In the genomic region with DNA sequence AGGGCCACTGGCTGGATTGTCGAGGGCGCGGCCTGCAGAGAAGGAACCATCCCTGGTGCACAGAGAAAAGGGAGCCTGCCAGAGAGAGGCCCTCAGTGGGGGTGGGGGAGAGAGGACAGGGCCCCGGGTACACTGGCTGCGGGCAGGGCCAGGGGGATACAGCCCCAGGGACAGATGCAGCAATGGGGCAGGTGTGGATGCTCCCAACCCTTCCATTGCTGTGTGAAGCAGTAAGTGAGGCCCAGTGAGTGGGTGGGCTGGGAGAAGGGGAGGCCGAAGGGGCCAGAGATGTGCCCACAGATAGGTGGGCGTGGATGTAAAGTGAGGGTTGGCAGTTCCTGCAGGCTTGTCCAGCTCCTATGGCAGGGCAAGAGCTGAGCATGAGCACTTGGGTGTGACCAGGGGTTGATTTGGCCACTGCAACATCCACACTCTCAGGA, we compare ENCODE assay signal across 1 cellular context.
TF ChIP-seq lines count a peak whose summit lies in the region.

No MANE protein-coding gene starts in this region.

TF ChIP-seq in HepG2, 621 proteins besides CTCF, POLR2A, EP300 and RAD21 (continued from another document and continues in another):
- TF ChIP-seq, protein P1, sequence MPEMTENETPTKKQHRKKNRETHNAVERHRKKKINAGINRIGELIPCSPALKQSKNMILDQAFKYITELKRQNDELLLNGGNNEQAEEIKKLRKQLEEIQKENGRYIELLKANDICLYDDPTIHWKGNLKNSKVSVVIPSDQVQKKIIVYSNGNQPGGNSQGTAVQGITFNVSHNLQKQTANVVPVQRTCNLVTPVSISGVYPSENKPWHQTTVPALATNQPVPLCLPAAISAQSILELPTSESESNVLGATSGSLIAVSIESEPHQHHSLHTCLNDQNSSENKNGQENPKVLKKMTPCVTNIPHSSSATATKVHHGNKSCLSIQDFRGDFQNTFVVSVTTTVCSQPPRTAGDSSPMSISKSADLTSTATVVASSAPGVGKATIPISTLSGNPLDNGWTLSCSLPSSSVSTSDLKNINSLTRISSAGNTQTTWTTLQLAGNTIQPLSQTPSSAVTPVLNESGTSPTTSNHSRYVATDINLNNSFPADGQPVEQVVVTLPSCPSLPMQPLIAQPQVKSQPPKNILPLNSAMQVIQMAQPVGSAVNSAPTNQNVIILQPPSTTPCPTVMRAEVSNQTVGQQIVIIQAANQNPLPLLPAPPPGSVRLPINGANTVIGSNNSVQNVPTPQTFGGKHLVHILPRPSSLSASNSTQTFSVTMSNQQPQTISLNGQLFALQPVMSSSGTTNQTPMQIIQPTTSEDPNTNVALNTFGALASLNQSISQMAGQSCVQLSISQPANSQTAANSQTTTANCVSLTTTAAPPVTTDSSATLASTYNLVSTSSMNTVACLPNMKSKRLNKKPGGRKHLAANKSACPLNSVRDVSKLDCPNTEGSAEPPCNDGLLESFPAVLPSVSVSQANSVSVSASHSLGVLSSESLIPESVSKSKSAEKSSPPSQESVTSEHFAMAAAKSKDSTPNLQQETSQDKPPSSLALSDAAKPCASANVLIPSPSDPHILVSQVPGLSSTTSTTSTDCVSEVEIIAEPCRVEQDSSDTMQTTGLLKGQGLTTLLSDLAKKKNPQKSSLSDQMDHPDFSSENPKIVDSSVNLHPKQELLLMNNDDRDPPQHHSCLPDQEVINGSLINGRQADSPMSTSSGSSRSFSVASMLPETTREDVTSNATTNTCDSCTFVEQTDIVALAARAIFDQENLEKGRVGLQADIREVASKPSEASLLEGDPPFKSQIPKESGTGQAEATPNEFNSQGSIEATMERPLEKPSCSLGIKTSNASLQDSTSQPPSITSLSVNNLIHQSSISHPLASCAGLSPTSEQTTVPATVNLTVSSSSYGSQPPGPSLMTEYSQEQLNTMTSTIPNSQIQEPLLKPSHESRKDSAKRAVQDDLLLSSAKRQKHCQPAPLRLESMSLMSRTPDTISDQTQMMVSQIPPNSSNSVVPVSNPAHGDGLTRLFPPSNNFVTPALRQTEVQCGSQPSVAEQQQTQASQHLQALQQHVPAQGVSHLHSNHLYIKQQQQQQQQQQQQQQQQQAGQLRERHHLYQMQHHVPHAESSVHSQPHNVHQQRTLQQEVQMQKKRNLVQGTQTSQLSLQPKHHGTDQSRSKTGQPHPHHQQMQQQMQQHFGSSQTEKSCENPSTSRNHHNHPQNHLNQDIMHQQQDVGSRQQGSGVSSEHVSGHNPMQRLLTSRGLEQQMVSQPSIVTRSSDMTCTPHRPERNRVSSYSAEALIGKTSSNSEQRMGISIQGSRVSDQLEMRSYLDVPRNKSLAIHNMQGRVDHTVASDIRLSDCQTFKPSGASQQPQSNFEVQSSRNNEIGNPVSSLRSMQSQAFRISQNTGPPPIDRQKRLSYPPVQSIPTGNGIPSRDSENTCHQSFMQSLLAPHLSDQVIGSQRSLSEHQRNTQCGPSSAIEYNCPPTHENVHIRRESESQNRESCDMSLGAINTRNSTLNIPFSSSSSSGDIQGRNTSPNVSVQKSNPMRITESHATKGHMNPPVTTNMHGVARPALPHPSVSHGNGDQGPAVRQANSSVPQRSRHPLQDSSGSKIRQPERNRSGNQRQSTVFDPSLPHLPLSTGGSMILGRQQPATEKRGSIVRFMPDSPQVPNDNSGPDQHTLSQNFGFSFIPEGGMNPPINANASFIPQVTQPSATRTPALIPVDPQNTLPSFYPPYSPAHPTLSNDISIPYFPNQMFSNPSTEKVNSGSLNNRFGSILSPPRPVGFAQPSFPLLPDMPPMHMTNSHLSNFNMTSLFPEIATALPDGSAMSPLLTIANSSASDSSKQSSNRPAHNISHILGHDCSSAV (CRISPR knock-in tag; IDR thresholded peaks at IDR 0.05; ENCODE audit: borderline replicate concordance), result no peak
- TF ChIP-seq, protein P2, sequence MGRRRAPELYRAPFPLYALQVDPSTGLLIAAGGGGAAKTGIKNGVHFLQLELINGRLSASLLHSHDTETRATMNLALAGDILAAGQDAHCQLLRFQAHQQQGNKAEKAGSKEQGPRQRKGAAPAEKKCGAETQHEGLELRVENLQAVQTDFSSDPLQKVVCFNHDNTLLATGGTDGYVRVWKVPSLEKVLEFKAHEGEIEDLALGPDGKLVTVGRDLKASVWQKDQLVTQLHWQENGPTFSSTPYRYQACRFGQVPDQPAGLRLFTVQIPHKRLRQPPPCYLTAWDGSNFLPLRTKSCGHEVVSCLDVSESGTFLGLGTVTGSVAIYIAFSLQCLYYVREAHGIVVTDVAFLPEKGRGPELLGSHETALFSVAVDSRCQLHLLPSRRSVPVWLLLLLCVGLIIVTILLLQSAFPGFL (CRISPR knock-in tag; IDR thresholded peaks at IDR 0.05), result no peak
- TF ChIP-seq HOXA5 (CRISPR knock-in tag; IDR thresholded peaks at IDR 0.05) (no peak), CC2D1A (CRISPR knock-in tag; IDR thresholded peaks at IDR 0.05) (no peak; the same call in 1 of the 2 replicates), NCOR1 (IDR thresholded peaks at IDR 0.05; ENCODE audit: borderline replicate concordance, low read length) (no peak; the same call in 1 of the 2 replicates), GPBP1L1 (CRISPR knock-in tag; IDR thresholded peaks at IDR 0.05) (no peak), RFXANK (CRISPR knock-in tag; IDR thresholded peaks at IDR 0.05) (no peak), ARHGAP35 (CRISPR knock-in tag; IDR thresholded peaks at IDR 0.05; ENCODE audit: borderline replicate concordance) (no peak), ATAD3A (CRISPR knock-in tag; IDR thresholded peaks at IDR 0.05) (peak; percentile 88; the same call in 1 of the 2 replicates), ZNF34 (CRISPR knock-in tag; IDR thresholded peaks at IDR 0.05; ENCODE audit: borderline replicate concordance) (no peak), ZNF501 (CRISPR knock-in tag; IDR thresholded peaks at IDR 0.05) (peak; percentile 2; the same call in 1 of the 2 replicates), ZNF281 (CRISPR knock-in tag; IDR thresholded peaks at IDR 0.05; ENCODE audit: borderline replicate concordance) (no peak), NFE2L1 (CRISPR knock-in tag; IDR thresholded peaks at IDR 0.05; ENCODE audit: borderline replicate concordance) (no peak), PHF5A (CRISPR knock-in tag; IDR thresholded peaks at IDR 0.05; ENCODE audit: low read depth, unreplicated experiment) (no peak), ZNF33A (CRISPR knock-in tag; IDR thresholded peaks at IDR 0.05; ENCODE audit: borderline replicate concordance) (no peak), ZNF343 (CRISPR knock-in tag; IDR thresholded peaks at IDR 0.05) (peak; percentile 31), ZNF737 (CRISPR knock-in tag; IDR thresholded peaks at IDR 0.05; ENCODE audit: borderline replicate concordance) (no peak), KDM2A (CRISPR knock-in tag; IDR thresholded peaks at IDR 0.05; ENCODE audit: borderline replicate concordance, low read depth) (no peak), ATF3 (CRISPR knock-in tag; IDR thresholded peaks at IDR 0.05) (peak; percentile 17; the same call in 1 of the 2 replicates), MTF2 (CRISPR knock-in tag; IDR thresholded peaks at IDR 0.05; ENCODE audit: borderline replicate concordance) (peak; percentile 43; the same call in 1 of the 2 replicates), REXO4 (CRISPR knock-in tag; IDR thresholded peaks at IDR 0.05; ENCODE audit: borderline replicate concordance) (0 out of 2 replicates have a peak, but pooled peaks have one; percentile 60), ZNF18 (CRISPR knock-in tag; IDR thresholded peaks at IDR 0.05; ENCODE audit: insufficient replicate concordance) (no peak), FOXK1 (CRISPR knock-in tag; IDR thresholded peaks at IDR 0.05; ENCODE audit: borderline replicate concordance, low read depth) (no peak), SP5 (CRISPR knock-in tag; IDR thresholded peaks at IDR 0.05; ENCODE audit: borderline replicate concordance, low read depth) (no peak), BCLAF1 (IDR thresholded peaks at IDR 0.05) (no peak), ZNF430 (CRISPR knock-in tag; IDR thresholded peaks at IDR 0.05) (no peak), MEF2D (CRISPR knock-in tag; IDR thresholded peaks at IDR 0.05) (no peak)
- TF ChIP-seq, protein P3, sequence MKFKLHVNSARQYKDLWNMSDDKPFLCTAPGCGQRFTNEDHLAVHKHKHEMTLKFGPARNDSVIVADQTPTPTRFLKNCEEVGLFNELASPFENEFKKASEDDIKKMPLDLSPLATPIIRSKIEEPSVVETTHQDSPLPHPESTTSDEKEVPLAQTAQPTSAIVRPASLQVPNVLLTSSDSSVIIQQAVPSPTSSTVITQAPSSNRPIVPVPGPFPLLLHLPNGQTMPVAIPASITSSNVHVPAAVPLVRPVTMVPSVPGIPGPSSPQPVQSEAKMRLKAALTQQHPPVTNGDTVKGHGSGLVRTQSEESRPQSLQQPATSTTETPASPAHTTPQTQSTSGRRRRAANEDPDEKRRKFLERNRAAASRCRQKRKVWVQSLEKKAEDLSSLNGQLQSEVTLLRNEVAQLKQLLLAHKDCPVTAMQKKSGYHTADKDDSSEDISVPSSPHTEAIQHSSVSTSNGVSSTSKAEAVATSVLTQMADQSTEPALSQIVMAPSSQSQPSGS (CRISPR knock-in tag; IDR thresholded peaks at IDR 0.05), result no peak
- TF ChIP-seq, protein P4, sequence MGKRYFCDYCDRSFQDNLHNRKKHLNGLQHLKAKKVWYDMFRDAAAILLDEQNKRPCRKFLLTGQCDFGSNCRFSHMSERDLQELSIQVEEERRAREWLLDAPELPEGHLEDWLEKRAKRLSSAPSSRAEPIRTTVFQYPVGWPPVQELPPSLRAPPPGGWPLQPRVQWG (CRISPR knock-in tag; IDR thresholded peaks at IDR 0.05; ENCODE audit: borderline replicate concordance, low read depth), result no peak
- TF ChIP-seq, protein P5, sequence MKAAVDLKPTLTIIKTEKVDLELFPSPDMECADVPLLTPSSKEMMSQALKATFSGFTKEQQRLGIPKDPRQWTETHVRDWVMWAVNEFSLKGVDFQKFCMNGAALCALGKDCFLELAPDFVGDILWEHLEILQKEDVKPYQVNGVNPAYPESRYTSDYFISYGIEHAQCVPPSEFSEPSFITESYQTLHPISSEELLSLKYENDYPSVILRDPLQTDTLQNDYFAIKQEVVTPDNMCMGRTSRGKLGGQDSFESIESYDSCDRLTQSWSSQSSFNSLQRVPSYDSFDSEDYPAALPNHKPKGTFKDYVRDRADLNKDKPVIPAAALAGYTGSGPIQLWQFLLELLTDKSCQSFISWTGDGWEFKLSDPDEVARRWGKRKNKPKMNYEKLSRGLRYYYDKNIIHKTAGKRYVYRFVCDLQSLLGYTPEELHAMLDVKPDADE (CRISPR knock-in tag; IDR thresholded peaks at IDR 0.05), result no peak
